ENCODE assay signal across 24 cellular contexts in genomic region chr1:86618358-86618757, GRCh38.
"Had no signal": no experiment of that assay in that cellular context is flagged by ENCODE, and none has a peak within 500 bp of the region (broad histone marks: within the 10 kb centered on the region; RNA-seq: fewer than 3 reads in every experiment).

No MANE protein-coding gene starts in this region.

- H3K4me1 ChIP-seq: breast epithelium, colonic mucosa, left ventricle myocardium inferior, right atrium auricular region, thyroid gland, upper lobe of right lung had no signal

- DNase-seq: activated CD4-positive, alpha-beta T cell treated with anti-CD3 and anti-CD28 coated beads, Interleukin-2, amount 50 U/mL, for 4 hours; activated CD8-positive, alpha-beta memory T cell treated with anti-CD3 and anti-CD28 coated beads for 24 hours; activated CD8-positive, alpha-beta memory T cell treated with anti-CD3 and anti-CD28 coated beads, Interleukin-2, amount 50 U/mL, for 48 hours; activated naive CD4-positive, alpha-beta T cell; activated naive CD8-positive, alpha-beta T cell treated with anti-CD3 and anti-CD28 coated beads for 36 hours; activated T-cell treated with anti-CD3 and anti-CD28 coated beads, Interleukin-2, amount 50 U/mL, for 4 hours; amniotic stem cell; colonic mucosa; dorsolateral prefrontal cortex; effector memory CD8-positive, alpha-beta T cell; foreskin melanocyte; immature natural killer cell; kidney glomerular epithelial cell; left ventricle myocardium inferior; midbrain; natural killer cell; stimulated activated CD4-positive, alpha-beta T cell treated with anti-CD3 and anti-CD28 coated beads, Interleukin-1b, Interleukin-23, amount 100 ng/mL, for 48 hours; substantia nigra; T-cell; thyroid gland; upper lobe of right lung; WERI-Rb-1 had no signal

- H3K4me3 ChIP-seq: breast epithelium, colonic mucosa, dorsolateral prefrontal cortex, left ventricle myocardium inferior, right atrium auricular region, thyroid gland, upper lobe of right lung had no signal

- H3K36me3 ChIP-seq: breast epithelium, colonic mucosa, left ventricle myocardium inferior, right atrium auricular region, thyroid gland, upper lobe of right lung, WERI-Rb-1 had no signal

- ATAC-seq: activated T-cell treated with anti-CD3 and anti-CD28 coated beads, Interleukin-2, amount 50 U/mL, for 4 hours; effector memory CD8-positive, alpha-beta T cell; natural killer cell; T-cell; upper lobe of right lung had no signal

- H3K27me3 ChIP-seq: breast epithelium, colonic mucosa, right atrium auricular region, thyroid gland, upper lobe of right lung had no signal

- H3K9me3 ChIP-seq: colonic mucosa, thyroid gland, upper lobe of right lung had no signal

- H3K27ac ChIP-seq: breast epithelium, colonic mucosa, dorsolateral prefrontal cortex, left ventricle myocardium inferior, right atrium auricular region, thyroid gland, upper lobe of right lung, WERI-Rb-1 had no signal
